10 cellular contexts compared by ENCODE assay signal in the genomic region with DNA sequence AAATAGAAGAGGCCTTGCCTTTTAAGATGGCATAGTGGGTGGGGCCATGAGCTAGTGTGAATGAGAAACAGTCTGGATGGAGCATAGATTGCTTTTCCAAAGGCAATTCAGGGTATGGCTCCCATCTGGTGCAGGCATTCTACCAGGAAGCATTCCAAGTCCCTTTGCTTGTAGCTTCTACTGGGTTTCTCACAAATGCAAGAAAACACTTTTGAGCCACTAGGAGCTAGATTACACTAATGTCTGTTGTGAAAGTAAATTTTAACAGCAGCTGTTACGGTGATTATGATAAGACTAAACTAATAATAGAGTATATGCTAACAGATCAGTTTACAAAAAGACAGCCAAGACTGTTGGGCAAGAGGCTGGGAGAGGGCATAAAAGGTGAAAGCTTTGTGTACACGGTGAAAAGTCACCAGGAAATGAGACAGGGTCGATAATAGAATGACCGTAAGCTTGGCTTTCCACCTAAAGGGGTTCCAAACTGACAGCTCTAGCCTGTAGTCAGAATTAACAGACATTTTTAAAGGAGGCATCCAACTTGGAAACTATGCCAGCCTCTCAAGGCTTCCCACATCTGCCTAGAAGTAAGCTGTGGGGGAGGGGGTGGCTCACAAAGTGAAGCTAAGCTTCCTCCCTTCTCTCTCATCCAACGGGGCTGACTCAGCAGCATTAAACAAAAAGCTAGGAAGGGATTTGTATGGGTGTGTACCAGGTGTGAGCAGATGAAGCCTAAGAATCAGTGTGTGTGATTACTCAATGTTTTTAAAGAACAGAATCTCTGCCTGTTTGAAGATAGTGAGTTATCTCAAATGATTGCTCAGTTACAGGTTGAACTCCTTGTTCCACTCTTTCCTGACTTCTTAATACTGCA.
DNase-seq lines count a peak whose midpoint lies in the region; ATAC-seq and TF ChIP-seq lines count a peak whose summit lies in the region.
"Had no signal": no experiment of that assay in that cellular context is flagged by ENCODE, and none has a peak within 500 bp of the region (broad histone marks: within the 10 kb centered on the region; RNA-seq: fewer than 3 reads in every experiment).

No MANE protein-coding gene starts in this region.

- TF ChIP-seq CTCF in 22Rv1 (IDR thresholded peaks at IDR 0.05): no peak
- TF ChIP-seq CTCF in mammary epithelial cell (conservative IDR thresholded peaks at IDR 0.05 in 1 of 2, IDR thresholded peaks at IDR 0.05 in 1 of 2; ENCODE audit: extremely low read depth in 1 of 2, insufficient read depth in 1 of 2, low read depth in 1 of 2, low read length in 2 of 2): no peak
- TF ChIP-seq CTCF in right lobe of liver (IDR thresholded peaks at IDR 0.05): peak in 1 of 4 donors; percentile 11

- H3K4me3 Mint-ChIP-seq in immature natural killer cell: no peak overlapping the region

- no peak for TF ChIP-seq POLR2A in right lobe of liver (IDR thresholded peaks at IDR 0.05)

- no peak overlapping the region for H3K4me2 ChIP-seq in mammary epithelial cell (ENCODE audit: insufficient read depth, low read depth, low read length)
- H3K4me2 ChIP-seq: BLaER1 treated with 17β-estradiol and CSF1 and Interleukin-3, amounts not matched to agents 10 nM and 100 nM had no signal

- BruUV-seq in mammary epithelial cell (replicated peaks; lab: Mats Ljungman, UMichigan): no TSS peak

- H3K9me3 Mint-ChIP-seq in immature natural killer cell: peaks cover 12 to 29% (median 20%) of the 10 kb centered on the region in 6 donors

- H3K9ac ChIP-seq in mammary epithelial cell (ENCODE audit: insufficient read depth, low read length): no peak overlapping the region
- H3K9ac ChIP-seq: BLaER1 treated with 17β-estradiol and CSF1 and Interleukin-3, amounts not matched to agents 10 nM and 100 nM had no signal

- WGBS in mammary epithelial cell (ENCODE audit: low coverage, missing lambda C conversion rate): 74% methylated on average over 5 of the region's 5 CpGs
- 21% methylated on average over 5 of the region's 5 CpGs for WGBS in right lobe of liver (ENCODE audit: insufficient coverage, low coverage, low lambda C conversion rate, missing lambda C conversion rate)

- no peaks in the 10 kb centered on the region for H3K4me1 Mint-ChIP-seq in immature natural killer cell

- H3K36me3 Mint-ChIP-seq in immature natural killer cell: peaks cover 3 to 9% (median 9%) of the 10 kb centered on the region in 3 donors

- H3K27me3 Mint-ChIP-seq in immature natural killer cell (ENCODE audit: low read depth in 3 of 3): peaks cover 0 to 6% (median 0%) of the 10 kb centered on the region in 3 donors

- in situ Hi-C loops in mammary epithelial cell (cut with MboI; ENCODE audit: low sequenced_read_pairs in 2 of 2): no loop called here

- CTCF ChIA-PET in mammary epithelial cell (lab: Charles Lee; ENCODE audit: low non-redundant PET): interaction anchor here (0.5 kb wide), 1 partner anchor 203 kb away, joined by 5 read pairs; no protein-coding TSS in a partner anchor

- no peaks in the 10 kb centered on the region for H4K20me1 ChIP-seq in mammary epithelial cell (ENCODE audit: insufficient read depth, low read length)
- H4K20me1 ChIP-seq: BLaER1 treated with 17β-estradiol and CSF1 and Interleukin-3, amounts not matched to agents 10 nM and 100 nM had no signal

- H3K27ac ChIP-seq in 22Rv1: peak overlapping the region; percentile 60
- no peak overlapping the region for H3K27ac ChIP-seq in mammary epithelial cell (ENCODE audit: insufficient read depth, low read depth, low read length)
- no peak overlapping the region for H3K27ac ChIP-seq in right lobe of liver
- H3K27ac ChIP-seq: BLaER1 treated with 17β-estradiol and CSF1 and Interleukin-3, amounts not matched to agents 10 nM and 100 nM; SJSA1 had no signal

- H3K4me3 ChIP-seq in mammary epithelial cell (replicated peaks in 1 of 3; ENCODE audit: insufficient read depth in 1 of 3, low read depth in 2 of 3, low read length in 3 of 3) (no peak overlapping the region), right lobe of liver (no peak overlapping the region)
- H3K4me3 ChIP-seq: BLaER1 treated with 17β-estradiol and CSF1 and Interleukin-3, amounts not matched to agents 10 nM and 100 nM; SJSA1 had no signal

- ATAC-seq in right lobe of liver: peak; percentile 97 to 99 (median 97)
- no peak for ATAC-seq in HG02798 (IDR thresholded peaks at IDR 0.05; ENCODE audit: poor library complexity, unreplicated experiment)

- peak; percentile 44 for DNase-seq in NCI-H1105 treated with DMSO at 0.1 percent for 48 hours (lab: John Stamatoyannopoulos, UW)
- peak; percentile 74 for DNase-seq in mammary epithelial cell
- peak in 2 of 3 donors; percentile 32 to 82 for DNase-seq in right lobe of liver
- no peak for DNase-seq in immature natural killer cell
- no peak for DNase-seq in stimulated activated CD4-positive, alpha-beta T cell treated with anti-CD3 and anti-CD28 coated beads, Interleukin-15, amount 100 ng/mL, for 24 hours
- no peak for DNase-seq in NOMO-1 treated with dmso at 0.1 percent for 144 hours (lab: John Stamatoyannopoulos, UW; ENCODE audit: unreplicated experiment)

- H2AFZ ChIP-seq in mammary epithelial cell (ENCODE audit: low read depth, low read length): no peak overlapping the region

- H3K36me3 ChIP-seq in mammary epithelial cell (ENCODE audit: insufficient read depth, low read length): no peaks in the 10 kb centered on the region
- no peaks in the 10 kb centered on the region for H3K36me3 ChIP-seq in right lobe of liver
- H3K36me3 ChIP-seq: SJSA1 had no signal

- H3K9me3 ChIP-seq in mammary epithelial cell (replicated peaks; ENCODE audit: insufficient read depth, low read length) (peaks cover 8% of the 10 kb centered on the region), right lobe of liver (peaks cover 0 to 3% (median 0%) of the 10 kb centered on the region in 4 donors)
- H3K9me3 ChIP-seq: SJSA1 had no signal

- no peaks in the 10 kb centered on the region for H3K4me1 ChIP-seq in mammary epithelial cell (ENCODE audit: insufficient read depth, low read length)
- peaks cover 0 to 13% (median 4%) of the 10 kb centered on the region in 4 donors for H3K4me1 ChIP-seq in right lobe of liver
- H3K4me1 ChIP-seq: BLaER1 treated with 17β-estradiol and CSF1 and Interleukin-3, amounts not matched to agents 10 nM and 100 nM; SJSA1 had no signal

- dilution Hi-C loops in mammary epithelial cell (cut with HindIII; ENCODE audit: low sequenced_read_pairs): no loop called here

- no peak overlapping the region for H3K27ac Mint-ChIP-seq in immature natural killer cell

- peaks cover 3% of the 10 kb centered on the region for H3K27me3 ChIP-seq in mammary epithelial cell (ENCODE audit: insufficient read depth, low read length)
- peaks cover 7 to 29% of the 10 kb centered on the region in 2 donors for H3K27me3 ChIP-seq in right lobe of liver
- H3K27me3 ChIP-seq: BLaER1 treated with 17β-estradiol and CSF1 and Interleukin-3, amounts not matched to agents 10 nM and 100 nM; SJSA1 had no signal

- intact Hi-C loops in mammary epithelial cell (cut with micrococcal nuclease): no loop called here
- intact Hi-C loops in right lobe of liver (cut with DNase I): no loop called here

- no peaks in the 10 kb centered on the region for H3K79me2 ChIP-seq in mammary epithelial cell (ENCODE audit: insufficient read depth, low read length)

Comparison
In these comparisons a context has a peak if more than half of its experiments do, and no peak if none do; other contexts are left out.
1. DNase-seq: peak in NCI-H1105 treated with DMSO at 0.1 percent for 48 hours (single experiment), mammary epithelial cell (single experiment) and right lobe of liver (2 of 3); none in immature natural killer cell (0 of 3), stimulated activated CD4-positive, alpha-beta T cell treated with anti-CD3 and anti-CD28 coated beads, Interleukin-15, amount 100 ng/mL, for 24 hours (single experiment) and NOMO-1 treated with dmso at 0.1 percent for 144 hours (single experiment).